Comparison of ENCODE assay signal across 18 cellular contexts in the genomic region with DNA sequence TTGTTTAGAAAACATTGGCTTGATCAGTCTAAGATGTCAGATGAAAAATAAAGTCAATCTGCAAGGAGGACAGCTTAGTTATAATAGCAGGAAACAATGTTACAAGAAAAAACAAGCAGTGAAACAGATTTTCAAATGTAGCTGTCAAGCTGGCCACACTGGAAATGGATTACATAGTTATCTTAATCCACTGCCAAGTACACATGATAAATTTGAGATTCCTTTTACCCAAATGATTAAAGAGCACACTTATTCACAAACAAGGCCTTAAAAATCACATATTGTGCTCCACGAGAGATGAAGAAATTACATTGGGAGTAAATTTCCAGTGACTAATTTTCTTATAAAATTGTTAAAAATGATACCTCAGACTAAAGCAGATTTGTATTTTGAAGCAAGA. TPM values are rescaled to one million over a fixed set of nuclear protein-coding genes. Genes with fewer than 3 reads are reported as not detected.
DNase-seq lines count a peak whose midpoint lies in the region; TF ChIP-seq lines count a peak whose summit lies in the region.
"Had no signal": no experiment of that assay in that cellular context is flagged by ENCODE, and none has a peak within 500 bp of the region (broad histone marks: within the 10 kb centered on the region; RNA-seq: fewer than 3 reads in every experiment).

No MANE protein-coding gene starts in this region.

- H3K27ac ChIP-seq in esophagus squamous epithelium, result peak overlapping the region in 3 of 4 donors; percentile 38 to 68 (median 57)
- H3K27ac ChIP-seq in subcutaneous abdominal adipose tissue (ENCODE audit: low read depth, low read length), result peak overlapping the region; percentile 42
- H3K27ac ChIP-seq: C4-2B had no signal

- H3K4me1 ChIP-seq in adipocyte (ENCODE audit: control insufficient read depth, insufficient read depth, low read length), result peaks cover 11% of the 10 kb centered on the region
- H3K4me1 ChIP-seq in esophagus squamous epithelium, result peaks cover 0 to 35% (median 7%) of the 10 kb centered on the region in 3 donors
- peaks cover 0 to 37% (median 12%) of the 10 kb centered on the region in 5 donors for H3K4me1 ChIP-seq in subcutaneous abdominal adipose tissue (ENCODE audit: control insufficient read depth in 5 of 5, insufficient read depth in 5 of 5, low read length in 5 of 5)
- H3K4me1 ChIP-seq: HAP-1 had no signal

- TF ChIP-seq POLR2A in esophagus squamous epithelium (IDR thresholded peaks at IDR 0.05), result no peak

- H3K27ac Mint-ChIP-seq in immature natural killer cell, result no peak overlapping the region
- H3K27ac Mint-ChIP-seq: CD4-positive, CD25-positive, alpha-beta regulatory T cell; CD8-positive, alpha-beta T cell; HFFc6 had no signal

- H3K4me3 Mint-ChIP-seq in immature natural killer cell, result no peak overlapping the region
- H3K4me3 Mint-ChIP-seq: CD4-positive, CD25-positive, alpha-beta regulatory T cell; CD8-positive, alpha-beta T cell; HFFc6 had no signal

- H3K9me3 ChIP-seq in adipocyte (ENCODE audit: control insufficient read depth, low read length) (no peaks in the 10 kb centered on the region), esophagus squamous epithelium (no peaks in the 10 kb centered on the region), subcutaneous abdominal adipose tissue (ENCODE audit: control insufficient read depth in 5 of 5, low read length in 5 of 5) (no peaks in the 10 kb centered on the region)
- H3K9me3 ChIP-seq: Caco-2, HAP-1 had no signal

- H3K36me3 ChIP-seq in adipocyte (ENCODE audit: control insufficient read depth, insufficient read depth, low read length, severe bottlenecking) (no peaks in the 10 kb centered on the region), esophagus squamous epithelium (no peaks in the 10 kb centered on the region), subcutaneous abdominal adipose tissue (ENCODE audit: control insufficient read depth in 5 of 5, insufficient read depth in 5 of 5, low read length in 5 of 5) (peaks cover 0 to 2% (median 0%) of the 10 kb centered on the region in 5 donors)

- no peak overlapping the region for H3K4me3 ChIP-seq in adipocyte (ENCODE audit: low read length)
- H3K4me3 ChIP-seq in esophagus squamous epithelium, result no peak overlapping the region
- H3K4me3 ChIP-seq in subcutaneous abdominal adipose tissue (ENCODE audit: low read depth in 1 of 5, low read length in 5 of 5), result no peak overlapping the region
- H3K4me3 ChIP-seq: HAP-1 had no signal

- DNase-seq in adipocyte (ENCODE audit: low read depth) (no peak), esophagus squamous epithelium (lab: John Stamatoyannopoulos, UW) (no peak), NCI-H1694 treated with DMSO at 0.1 percent for 48 hours (lab: John Stamatoyannopoulos, UW) (no peak), immature natural killer cell (no peak), cardiac septum (ENCODE audit: low spot score) (no peak)
- DNase-seq: Caco-2; CD4-positive, CD25-positive, alpha-beta regulatory T cell; CD8-positive, alpha-beta T cell; DMS153; DND-41; GOT3; HFFc6 had no signal

- H3K9ac ChIP-seq in adipocyte (ENCODE audit: low read length) (peak overlapping the region; percentile 14), subcutaneous abdominal adipose tissue (ENCODE audit: low read length in 5 of 5) (no peak overlapping the region)

- no peaks in the 10 kb centered on the region for H3K9me3 Mint-ChIP-seq in immature natural killer cell
- H3K9me3 Mint-ChIP-seq: CD8-positive, alpha-beta T cell; HFFc6 had no signal

- H3K27me3 ChIP-seq in adipocyte (replicated peaks; ENCODE audit: control insufficient read depth, insufficient read depth, low read length) (no peaks in the 10 kb centered on the region), esophagus squamous epithelium (no peaks in the 10 kb centered on the region), subcutaneous abdominal adipose tissue (ENCODE audit: control insufficient read depth in 5 of 5, insufficient read depth in 4 of 5, low read length in 5 of 5) (no peaks in the 10 kb centered on the region)

- peaks cover 10 to 16% of the 10 kb centered on the region in 2 donors for H3K4me1 Mint-ChIP-seq in immature natural killer cell

- peaks cover 7 to 13% (median 12%) of the 10 kb centered on the region in 3 donors for H3K36me3 Mint-ChIP-seq in immature natural killer cell

- H3K27me3 Mint-ChIP-seq in immature natural killer cell (ENCODE audit: low read depth in 3 of 3), result no peaks in the 10 kb centered on the region
- H3K27me3 Mint-ChIP-seq: CD4-positive, CD25-positive, alpha-beta regulatory T cell had no signal

- no peak for TF ChIP-seq CTCF in esophagus squamous epithelium (IDR thresholded peaks at IDR 0.05)

- intact Hi-C loops in esophagus squamous epithelium (cut with DNase I), result no loop called here
- intact Hi-C loops in cardiac septum (cut with DNase I), result no loop called here

- WGBS in esophagus squamous epithelium, 2 donors, result 27 to 50% methylated on average over 1 of the region's 1 CpG

RNA-seq across cellular contexts. Expression of a gene that starts 17.5 kb away (rescaled TPM):
- 10 to 100 TPM in 2 of 4 donors, 1 to 10 TPM in 2; 5.6 to 23.1 (median 9.7) TPM for total RNA-seq in esophagus squamous epithelium
- polyA plus RNA-seq in immature natural killer cell, result 1 to 10 TPM in 1 of 3 donors, under 1 TPM in 1, not detected in 1; 0.30 to 4.3 TPM
- 50.2 TPM for total RNA-seq in cardiac septum

RNA-seq across cellular contexts. Expression of a gene that starts 20.6 kb away (rescaled TPM):
- total RNA-seq in esophagus squamous epithelium (10 to 100 TPM in 1 of 4 donors, 1 to 10 TPM in 3; 5.2 to 16.4 (median 6.7) TPM), cardiac septum (5.3 TPM)
- polyA plus RNA-seq in immature natural killer cell, result 1 to 10 TPM; 2.8 to 7.2 (median 5.7) TPM

RNA-seq across cellular contexts. Expression of a gene that starts 27.5 kb away (rescaled TPM):
- 10 to 100 TPM in 1 of 4 donors, 1 to 10 TPM in 3; 5.1 to 10.2 (median 7.6) TPM for total RNA-seq in esophagus squamous epithelium
- polyA plus RNA-seq in immature natural killer cell, result not detected
- total RNA-seq in cardiac septum, result 1.2 TPM
- total RNA-seq: A172, A673, Caco-2 had no signal
- polyA plus RNA-seq: BJ had no signal

RNA-seq across cellular contexts. Expression of a gene that starts 39.8 kb away (rescaled TPM):
- total RNA-seq in esophagus squamous epithelium, result 1 to 10 TPM in 3 of 4 donors, under 1 TPM in 1; 0.83 to 5.0 (median 1.5) TPM
- 10 to 100 TPM in 1 of 3 donors, 1 to 10 TPM in 1, under 1 TPM in 1; 0.82 to 11.6 (median 3.0) TPM for polyA plus RNA-seq in immature natural killer cell
- 6.4 TPM for total RNA-seq in cardiac septum
